In genomic region chr4:69210911-69211310, GRCh38 we compare ENCODE assay signal across 8 cellular contexts. TPM values are rescaled to one million over a fixed set of nuclear protein-coding genes. Genes with fewer than 3 reads are reported as not detected.
"Had no signal": no experiment of that assay in that cellular context is flagged by ENCODE, and none has a peak within 500 bp of the region (broad histone marks: within the 10 kb centered on the region; RNA-seq: fewer than 3 reads in every experiment).

No MANE protein-coding gene starts in this region.

- ATAC-seq: GM12878 had no signal

- H3K4me3 ChIP-seq: GM12878 had no signal

- DNase-seq: GDM1, GF-D8 had no signal

- FAIRE-seq: GM12878, GM12891, GM12892, GM18507, GM19239 had no signal

RNA-seq across cellular contexts. Expression of gene UGT2B11, which starts 3.6 kb away (rescaled TPM):
- total RNA-seq: G401, GM12878 had no signal
- polyA plus RNA-seq: GM12878 had no signal
